ENCODE assay signal across 29 cellular contexts in the genomic region with DNA sequence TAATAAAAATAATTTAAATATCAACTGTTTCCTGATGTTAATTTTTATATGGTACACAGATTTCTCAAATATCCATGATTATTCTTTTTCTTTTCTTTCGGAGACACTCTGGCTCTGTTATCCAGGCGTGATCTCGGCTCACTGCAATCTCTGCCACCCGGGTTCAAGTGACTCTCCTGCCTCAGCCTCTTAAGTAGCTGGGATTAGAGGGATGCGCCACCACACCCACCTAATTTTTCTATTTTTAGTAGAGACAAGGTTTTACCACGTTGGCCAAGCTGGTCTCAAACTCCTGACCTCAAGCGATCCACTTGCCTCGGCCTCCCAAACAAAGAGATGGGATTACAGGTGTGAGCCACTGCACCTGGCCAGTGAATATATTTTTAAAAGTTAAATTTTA.
"Had no signal": no experiment of that assay in that cellular context is flagged by ENCODE, and none has a peak within 500 bp of the region (broad histone marks: within the 10 kb centered on the region; RNA-seq: fewer than 3 reads in every experiment).

No MANE protein-coding gene starts in this region.

- ATAC-seq: activated CD8-positive, alpha-beta T cell treated with anti-CD3 and anti-CD28 coated beads for 36 hours; activated naive CD8-positive, alpha-beta T cell treated with anti-CD3 and anti-CD28 coated beads, Interleukin-2, amount 50 U/mL, for 24 hours; left lobe of liver; lower lobe of right lung; upper lobe of right lung had no signal

- H3K27me3 Mint-ChIP-seq: activated CD4-positive, alpha-beta T cell treated with anti-CD3 and anti-CD28 coated beads, Interleukin-2, amount 10 ng/mL, durations not matched to agents 7 days and 5 days; activated CD8-positive, alpha-beta T cell treated with anti-CD3 and anti-CD28 coated beads for 36 hours; activated naive CD4-positive, alpha-beta T cell treated with anti-CD3 and anti-CD28 coated beads, Interleukin-2, amount 50 U/mL, for 24 hours; activated naive CD8-positive, alpha-beta T cell treated with anti-CD3 and anti-CD28 coated beads, Interleukin-2, amount 50 U/mL, for 24 hours; dendritic cell treated with granulocyte-macrophage colony-stimulating factor and Interleukin-4, amounts not matched to agents 40 ng/mL and 50 ng/mL, for 4 days had no signal

- DNase-seq: activated CD4-positive, alpha-beta T cell treated with anti-CD3 and anti-CD28 coated beads, Interleukin-2, amount 10 ng/mL, durations not matched to agents 7 days and 5 days; activated CD4-positive, CD25-positive, alpha-beta regulatory T cell treated with anti-CD3 and anti-CD28 coated beads, Interleukin-2, amount 50 U/mL, for 72 hours; activated CD8-positive, alpha-beta T cell treated with anti-CD3 and anti-CD28 coated beads for 36 hours; activated gamma-delta T cell treated with Interleukin-2 at 50 U/mL for 16 hours; activated naive CD8-positive, alpha-beta T cell treated with anti-CD3 and anti-CD28 coated beads, Interleukin-2, amount 50 U/mL, for 24 hours; amygdala; central memory CD4-positive, alpha-beta T cell; esophagus squamous epithelium; foreskin melanocyte; kidney glomerular epithelial cell; lower lobe of right lung; mesendoderm; sigmoid colon; small intestine; stimulated activated CD4-positive, alpha-beta T cell treated with anti-CD3 and anti-CD28 coated beads, Interleukin-4, amount 100 ng/mL, for 24 hours; stimulated activated naive CD4-positive, alpha-beta T cell; SW 1271; T1000; tibial artery; upper lobe of right lung had no signal

- H3K9me3 ChIP-seq: breast epithelium, esophagus squamous epithelium, lower lobe of right lung, sigmoid colon, suprapubic skin, tibial artery, upper lobe of right lung had no signal

- H3K4me1 Mint-ChIP-seq: nephron had no signal

- H3K9me3 Mint-ChIP-seq: activated CD4-positive, alpha-beta T cell treated with anti-CD3 and anti-CD28 coated beads, Interleukin-2, amount 10 ng/mL, durations not matched to agents 7 days and 5 days; activated CD8-positive, alpha-beta T cell treated with anti-CD3 and anti-CD28 coated beads for 36 hours; activated naive CD4-positive, alpha-beta T cell treated with anti-CD3 and anti-CD28 coated beads, Interleukin-2, amount 50 U/mL, for 24 hours; activated naive CD8-positive, alpha-beta T cell treated with anti-CD3 and anti-CD28 coated beads, Interleukin-2, amount 50 U/mL, for 24 hours; activated T-helper 1 cell treated with anti-CD3 and anti-CD28 coated beads, Interleukin-12 subunit alpha, Interleukin-12 subunit beta, Interleukin-2, Interleukin-4 antibody, amounts not matched to agents 30 ng/mL and 10 ng/mL and 1 ng/mL, durations not matched to agents 14 hours and 24 hours and 36 hours; dendritic cell treated with granulocyte-macrophage colony-stimulating factor and Interleukin-4, amounts not matched to agents 40 ng/mL and 50 ng/mL, for 4 days; nephron; T-helper 1 cell treated with Interleukin-12 subunit alpha and Interleukin-12 subunit beta and Interleukin-4 antibody, amounts not matched to agents 30 μg/mL and 1 μg/mL, for 36 hours had no signal

- H3K27ac ChIP-seq: epithelial cell of prostate, lower lobe of right lung, sigmoid colon, suprapubic skin, tibial artery, upper lobe of right lung had no signal

- H3K4me3 ChIP-seq: breast epithelium, esophagus squamous epithelium, lower lobe of right lung, sigmoid colon, suprapubic skin, tibial artery, upper lobe of right lung had no signal

- H3K27ac Mint-ChIP-seq: activated CD4-positive, alpha-beta T cell treated with anti-CD3 and anti-CD28 coated beads, Interleukin-2, amount 10 ng/mL, durations not matched to agents 7 days and 5 days; activated T-helper 1 cell treated with anti-CD3 and anti-CD28 coated beads, Interleukin-12 subunit alpha, Interleukin-12 subunit beta, Interleukin-2, Interleukin-4 antibody, amounts not matched to agents 30 ng/mL and 10 ng/mL and 1 ng/mL, durations not matched to agents 14 hours and 24 hours and 36 hours; dendritic cell treated with granulocyte-macrophage colony-stimulating factor and Interleukin-4, amounts not matched to agents 40 ng/mL and 50 ng/mL, for 4 days; T-helper 1 cell treated with Interleukin-12 subunit alpha and Interleukin-12 subunit beta and Interleukin-4 antibody, amounts not matched to agents 30 μg/mL and 1 μg/mL, for 36 hours had no signal

- H3K4me1 ChIP-seq: breast epithelium, upper lobe of right lung had no signal

- H3K27me3 ChIP-seq: breast epithelium, esophagus squamous epithelium, sigmoid colon, suprapubic skin, tibial artery, upper lobe of right lung had no signal

- H3K4me3 Mint-ChIP-seq: activated CD4-positive, alpha-beta T cell treated with anti-CD3 and anti-CD28 coated beads, Interleukin-2, amount 10 ng/mL, durations not matched to agents 7 days and 5 days; activated CD8-positive, alpha-beta T cell treated with anti-CD3 and anti-CD28 coated beads for 36 hours; activated naive CD4-positive, alpha-beta T cell treated with anti-CD3 and anti-CD28 coated beads, Interleukin-2, amount 50 U/mL, for 24 hours; activated naive CD8-positive, alpha-beta T cell treated with anti-CD3 and anti-CD28 coated beads, Interleukin-2, amount 50 U/mL, for 24 hours; activated T-helper 1 cell treated with anti-CD3 and anti-CD28 coated beads, Interleukin-12 subunit alpha, Interleukin-12 subunit beta, Interleukin-2, Interleukin-4 antibody, amounts not matched to agents 30 ng/mL and 10 ng/mL and 1 ng/mL, durations not matched to agents 14 hours and 24 hours and 36 hours; dendritic cell treated with granulocyte-macrophage colony-stimulating factor and Interleukin-4, amounts not matched to agents 40 ng/mL and 50 ng/mL, for 4 days; nephron; T-helper 1 cell treated with Interleukin-12 subunit alpha and Interleukin-12 subunit beta and Interleukin-4 antibody, amounts not matched to agents 30 μg/mL and 1 μg/mL, for 36 hours had no signal
